Comparison of ENCODE assay signal across 13 cellular contexts in the genomic region with DNA sequence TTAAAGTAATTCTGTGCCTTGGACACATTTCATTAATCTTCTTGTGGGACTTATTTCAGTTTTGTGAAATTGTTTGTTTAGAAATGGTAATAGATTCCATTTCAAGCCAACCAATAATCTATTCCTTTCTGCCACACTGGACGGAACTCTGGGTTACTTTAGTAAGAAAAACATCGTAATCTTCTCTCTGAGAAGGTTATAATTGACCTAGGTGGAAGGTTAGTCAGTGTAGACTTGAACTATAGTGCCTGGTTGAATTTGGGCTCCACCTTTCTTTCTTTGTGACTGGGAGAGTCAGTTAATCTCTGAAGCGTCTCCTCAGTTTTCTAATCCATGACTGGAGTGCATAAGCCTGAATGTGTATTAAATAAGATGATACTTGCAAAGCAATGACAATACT.
DNase-seq lines count a peak whose midpoint lies in the region; ATAC-seq and TF ChIP-seq lines count a peak whose summit lies in the region.
"Had no signal": no experiment of that assay in that cellular context is flagged by ENCODE, and none has a peak within 500 bp of the region (broad histone marks: within the 10 kb centered on the region; RNA-seq: fewer than 3 reads in every experiment).

No MANE protein-coding gene starts in this region.

- TF ChIP-seq POLR2A in suprapubic skin (IDR thresholded peaks at IDR 0.05), result no peak

- DNase-seq in activated CD4-positive, alpha-beta T cell treated with anti-CD3 and anti-CD28 coated beads for 36 hours, result no peak
- DNase-seq in activated CD4-positive, alpha-beta T cell treated with anti-CD3 and anti-CD28 coated beads, Interleukin-2, amount 10 ng/mL, durations not matched to agents 7 days and 5 days, result no peak
- no peak for DNase-seq in stimulated activated effector memory CD8-positive, alpha-beta T cell treated with anti-CD3 and anti-CD28 coated beads, Interleukin-12 subunit alpha, Interleukin-12 subunit beta, amount 100 ng/mL, for 72 hours (ENCODE audit: low spot score in 2 of 2)
- no peak for DNase-seq in NCI-H2227 (lab: John Stamatoyannopoulos, UW; ENCODE audit: unreplicated experiment)
- DNase-seq in lower lobe of right lung, result no peak
- no peak for DNase-seq in suprapubic skin (ENCODE audit: low spot score in 2 of 2)
- DNase-seq: H9 had no signal

- POLR2A ChIA-PET in activated CD4-positive, alpha-beta T cell treated with anti-CD3 and anti-CD28 coated beads for 36 hours (lab: Charles Lee), result no interaction called here
- POLR2A ChIA-PET in activated CD4-positive, alpha-beta T cell treated with anti-CD3 and anti-CD28 coated beads, Interleukin-2, amount 10 ng/mL, durations not matched to agents 7 days and 5 days (lab: Charles Lee), result no interaction called here

- no peak overlapping the region for H3K4me3 Mint-ChIP-seq in activated CD4-positive, alpha-beta T cell treated with anti-CD3 and anti-CD28 coated beads for 36 hours
- no peak overlapping the region for H3K4me3 Mint-ChIP-seq in activated CD4-positive, alpha-beta T cell treated with anti-CD3 and anti-CD28 coated beads, Interleukin-2, amount 10 ng/mL, durations not matched to agents 7 days and 5 days
- no peak overlapping the region for H3K4me3 Mint-ChIP-seq in stimulated activated effector memory CD8-positive, alpha-beta T cell treated with anti-CD3 and anti-CD28 coated beads, Interleukin-12 subunit alpha, Interleukin-12 subunit beta, amount 100 ng/mL, for 72 hours
- H3K4me3 Mint-ChIP-seq: dendritic cell treated with granulocyte-macrophage colony-stimulating factor and Interleukin-4, amounts not matched to agents 40 ng/mL and 50 ng/mL, for 4 days; H9 had no signal

- CTCF ChIA-PET in activated CD4-positive, alpha-beta T cell treated with anti-CD3 and anti-CD28 coated beads for 36 hours (lab: Charles Lee), result interaction anchor here (1.0 kb wide), 1 partner anchor 556 kb away, joined by 3 read pairs; no protein-coding TSS in a partner anchor
- CTCF ChIA-PET in activated CD4-positive, alpha-beta T cell treated with anti-CD3 and anti-CD28 coated beads, Interleukin-2, amount 10 ng/mL, durations not matched to agents 7 days and 5 days (lab: Charles Lee), result no interaction called here

- peaks cover 30% of the 10 kb centered on the region for H3K4me1 Mint-ChIP-seq in activated CD4-positive, alpha-beta T cell treated with anti-CD3 and anti-CD28 coated beads for 36 hours
- peaks cover 8% of the 10 kb centered on the region for H3K4me1 Mint-ChIP-seq in activated CD4-positive, alpha-beta T cell treated with anti-CD3 and anti-CD28 coated beads, Interleukin-2, amount 10 ng/mL, durations not matched to agents 7 days and 5 days
- H3K4me1 Mint-ChIP-seq in stimulated activated effector memory CD8-positive, alpha-beta T cell treated with anti-CD3 and anti-CD28 coated beads, Interleukin-12 subunit alpha, Interleukin-12 subunit beta, amount 100 ng/mL, for 72 hours, result peaks cover 8% of the 10 kb centered on the region

- intact Hi-C loops in activated CD4-positive, alpha-beta T cell treated with anti-CD3 and anti-CD28 coated beads for 36 hours (cut with DNase I, micrococcal nuclease), result loop anchor here in 1 of 2 experiments (5.0 kb wide), 1 partner anchor 607 kb away; no protein-coding TSS in a partner anchor
- intact Hi-C loops in lower lobe of right lung (cut with DNase I), result no loop called here

- H3K36me3 Mint-ChIP-seq in activated CD4-positive, alpha-beta T cell treated with anti-CD3 and anti-CD28 coated beads for 36 hours (ENCODE audit: low read depth), result no peaks in the 10 kb centered on the region
- no peaks in the 10 kb centered on the region for H3K36me3 Mint-ChIP-seq in activated CD4-positive, alpha-beta T cell treated with anti-CD3 and anti-CD28 coated beads, Interleukin-2, amount 10 ng/mL, durations not matched to agents 7 days and 5 days (ENCODE audit: low read depth)
- no peaks in the 10 kb centered on the region for H3K36me3 Mint-ChIP-seq in stimulated activated effector memory CD8-positive, alpha-beta T cell treated with anti-CD3 and anti-CD28 coated beads, Interleukin-12 subunit alpha, Interleukin-12 subunit beta, amount 100 ng/mL, for 72 hours

- H3K27ac ChIP-seq in lower lobe of right lung (no peak overlapping the region), suprapubic skin (no peak overlapping the region)
- H3K27ac ChIP-seq: 22Rv1, right atrium auricular region had no signal

- 86% methylated on average over 3 of the region's 3 CpGs for WGBS in suprapubic skin

- H3K27me3 ChIP-seq in lower lobe of right lung (ENCODE audit: low read depth), result no peaks in the 10 kb centered on the region
- no peaks in the 10 kb centered on the region for H3K27me3 ChIP-seq in suprapubic skin
- H3K27me3 ChIP-seq: MG63, right atrium auricular region had no signal

- H3K36me3 ChIP-seq in lower lobe of right lung, result no peaks in the 10 kb centered on the region
- no peaks in the 10 kb centered on the region for H3K36me3 ChIP-seq in suprapubic skin
- H3K36me3 ChIP-seq: MG63, right atrium auricular region had no signal

- peaks cover 20% of the 10 kb centered on the region for H3K27me3 Mint-ChIP-seq in activated CD4-positive, alpha-beta T cell treated with anti-CD3 and anti-CD28 coated beads for 36 hours
- H3K27me3 Mint-ChIP-seq in activated CD4-positive, alpha-beta T cell treated with anti-CD3 and anti-CD28 coated beads, Interleukin-2, amount 10 ng/mL, durations not matched to agents 7 days and 5 days, result peaks cover 5% of the 10 kb centered on the region
- H3K27me3 Mint-ChIP-seq: dendritic cell treated with granulocyte-macrophage colony-stimulating factor and Interleukin-4, amounts not matched to agents 40 ng/mL and 50 ng/mL, for 4 days had no signal

- peaks cover 3% of the 10 kb centered on the region for H3K9me3 Mint-ChIP-seq in activated CD4-positive, alpha-beta T cell treated with anti-CD3 and anti-CD28 coated beads for 36 hours (ENCODE audit: low read depth)
- H3K9me3 Mint-ChIP-seq in activated CD4-positive, alpha-beta T cell treated with anti-CD3 and anti-CD28 coated beads, Interleukin-2, amount 10 ng/mL, durations not matched to agents 7 days and 5 days, result peaks cover 3% of the 10 kb centered on the region
- H3K9me3 Mint-ChIP-seq in stimulated activated effector memory CD8-positive, alpha-beta T cell treated with anti-CD3 and anti-CD28 coated beads, Interleukin-12 subunit alpha, Interleukin-12 subunit beta, amount 100 ng/mL, for 72 hours, result peaks cover 3% of the 10 kb centered on the region

- H3K9me3 ChIP-seq in lower lobe of right lung, result no peaks in the 10 kb centered on the region
- H3K9me3 ChIP-seq in suprapubic skin, result no peaks in the 10 kb centered on the region
- H3K9me3 ChIP-seq: MG63, right atrium auricular region had no signal

- H3K4me3 ChIP-seq in lower lobe of right lung, result no peak overlapping the region
- H3K4me3 ChIP-seq in suprapubic skin, result no peak overlapping the region
- H3K4me3 ChIP-seq: MG63, right atrium auricular region had no signal

- peak; percentile 53 for ATAC-seq in activated CD4-positive, alpha-beta T cell treated with anti-CD3 and anti-CD28 coated beads for 36 hours
- ATAC-seq in GM21825 (IDR thresholded peaks at IDR 0.05; ENCODE audit: unreplicated experiment) (peak; percentile 22), HG03354 (IDR thresholded peaks at IDR 0.05; ENCODE audit: poor library complexity, severe bottlenecking, unreplicated experiment) (peak; percentile 24), lower lobe of right lung (no peak)
- ATAC-seq in stimulated activated effector memory CD8-positive, alpha-beta T cell treated with anti-CD3 and anti-CD28 coated beads, Interleukin-12 subunit alpha, Interleukin-12 subunit beta, amount 100 ng/mL, for 72 hours, result peak; percentile 60

- no peak for TF ChIP-seq EP300 in suprapubic skin (IDR thresholded peaks at IDR 0.05)

- H3K27ac Mint-ChIP-seq in activated CD4-positive, alpha-beta T cell treated with anti-CD3 and anti-CD28 coated beads for 36 hours, result peak overlapping the region; percentile 69
- no peak overlapping the region for H3K27ac Mint-ChIP-seq in activated CD4-positive, alpha-beta T cell treated with anti-CD3 and anti-CD28 coated beads, Interleukin-2, amount 10 ng/mL, durations not matched to agents 7 days and 5 days
- peak overlapping the region; percentile 27 for H3K27ac Mint-ChIP-seq in stimulated activated effector memory CD8-positive, alpha-beta T cell treated with anti-CD3 and anti-CD28 coated beads, Interleukin-12 subunit alpha, Interleukin-12 subunit beta, amount 100 ng/mL, for 72 hours
- H3K27ac Mint-ChIP-seq: dendritic cell treated with granulocyte-macrophage colony-stimulating factor and Interleukin-4, amounts not matched to agents 40 ng/mL and 50 ng/mL, for 4 days; H9 had no signal

- H3K4me1 ChIP-seq in lower lobe of right lung (no peaks in the 10 kb centered on the region), suprapubic skin (peaks cover 8% of the 10 kb centered on the region)
- H3K4me1 ChIP-seq: right atrium auricular region had no signal

- TF ChIP-seq CTCF in lower lobe of right lung (IDR thresholded peaks at IDR 0.05), result no peak
- no peak for TF ChIP-seq CTCF in suprapubic skin (IDR thresholded peaks at IDR 0.05)

Comparison
In these comparisons a context has a peak if more than half of its experiments do, and no peak if none do; other contexts are left out.
1. ATAC-seq: peak in activated CD4-positive, alpha-beta T cell treated with anti-CD3 and anti-CD28 coated beads for 36 hours (single experiment), GM21825 (single experiment), HG03354 (single experiment) and stimulated activated effector memory CD8-positive, alpha-beta T cell treated with anti-CD3 and anti-CD28 coated beads, Interleukin-12 subunit alpha, Interleukin-12 subunit beta, amount 100 ng/mL, for 72 hours (single experiment); none in lower lobe of right lung (0 of 2).